Comparison of ENCODE assay signal across 1 cellular context in the genomic region with DNA sequence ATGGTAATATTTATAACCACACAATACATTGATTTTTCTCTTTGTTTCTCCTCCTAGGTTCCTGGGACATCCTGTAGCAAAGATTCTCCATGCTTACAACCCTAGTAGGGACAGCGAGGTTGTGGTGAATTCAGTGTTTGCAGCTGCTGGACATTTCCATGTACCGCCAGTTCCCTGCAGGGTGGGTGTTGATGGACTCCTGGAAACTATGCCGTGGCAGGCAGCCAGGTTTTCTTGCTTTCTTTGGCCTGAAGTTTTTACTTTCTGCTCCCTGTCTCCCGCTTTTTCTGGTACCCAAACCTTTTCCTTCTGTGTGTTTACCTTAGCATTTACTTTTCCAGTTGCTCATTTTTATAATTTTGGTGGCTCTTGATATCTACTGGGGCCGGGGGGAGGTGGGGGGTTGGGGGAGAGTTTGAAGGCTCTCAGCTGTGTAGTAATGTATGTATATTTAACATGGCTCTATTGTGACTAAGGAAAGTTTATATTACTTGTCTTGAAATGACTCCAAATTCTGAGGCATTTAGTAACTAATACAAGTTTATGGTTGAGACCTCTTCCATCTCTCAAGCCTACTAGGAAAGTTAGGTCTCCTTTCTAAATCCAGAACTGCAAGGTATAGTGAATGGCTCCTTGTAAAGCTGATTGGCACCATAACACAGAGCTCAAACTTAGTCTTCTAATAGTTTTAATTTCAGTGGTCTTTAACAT.
TF ChIP-seq lines count a peak whose summit lies in the region.

No MANE protein-coding gene starts in this region.

TF ChIP-seq in Ishikawa, 13 proteins besides CTCF, POLR2A, EP300 and RAD21 (continued from another document):
- no peak for TF ChIP-seq CREB1 (IDR thresholded peaks at IDR 0.05; ENCODE audit: low read depth)
- 0 out of 2 replicates have a peak, but pooled peaks have one; percentile 17 for TF ChIP-seq TCF12 (IDR thresholded peaks at IDR 0.05; ENCODE audit: low read depth)
